1 cellular context compared by ENCODE assay signal in the genomic region with DNA sequence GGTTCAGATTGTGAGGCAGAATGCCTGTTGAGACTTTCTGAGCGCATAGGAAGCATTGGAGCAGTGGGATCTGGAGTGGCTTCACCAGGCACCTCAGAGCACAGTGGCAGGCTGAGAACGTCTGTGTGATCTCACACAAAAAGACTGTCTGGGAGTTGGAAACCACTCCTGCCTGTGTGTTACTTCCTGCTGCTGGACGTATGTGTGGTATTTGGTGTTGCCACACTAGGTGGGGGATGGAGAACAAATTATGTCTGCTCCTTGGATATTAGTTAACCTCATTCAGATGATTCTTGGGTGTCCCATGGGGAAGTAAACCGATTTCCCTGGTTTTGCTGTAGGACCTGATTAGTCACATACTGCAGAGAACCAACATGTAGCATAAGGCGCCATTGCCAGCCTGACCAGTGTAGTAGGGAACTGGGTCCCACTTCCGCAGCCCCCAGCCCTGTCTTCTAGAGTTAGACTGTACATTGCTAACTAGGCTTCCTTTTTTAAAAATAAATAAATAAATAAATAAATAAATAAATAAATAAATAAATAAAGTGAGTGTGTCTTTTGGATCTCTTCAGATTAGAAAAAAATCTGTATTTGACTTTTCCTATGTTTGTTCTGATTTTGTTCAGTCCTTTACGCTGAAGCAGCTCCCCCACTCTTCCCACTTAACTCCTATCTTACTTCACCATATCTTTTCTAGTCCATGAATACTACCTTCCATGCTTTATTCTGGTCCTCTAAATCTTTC.
A peak's percentile ranks its signal among the peaks of the same experiment; 100 is the strongest.
TF ChIP-seq lines count a peak whose summit lies in the region.

No MANE protein-coding gene starts in this region.

TF ChIP-seq in HEK293, 187 proteins besides CTCF, POLR2A, EP300 and RAD21 (continued from another document):
- TF ChIP-seq, protein P1, sequence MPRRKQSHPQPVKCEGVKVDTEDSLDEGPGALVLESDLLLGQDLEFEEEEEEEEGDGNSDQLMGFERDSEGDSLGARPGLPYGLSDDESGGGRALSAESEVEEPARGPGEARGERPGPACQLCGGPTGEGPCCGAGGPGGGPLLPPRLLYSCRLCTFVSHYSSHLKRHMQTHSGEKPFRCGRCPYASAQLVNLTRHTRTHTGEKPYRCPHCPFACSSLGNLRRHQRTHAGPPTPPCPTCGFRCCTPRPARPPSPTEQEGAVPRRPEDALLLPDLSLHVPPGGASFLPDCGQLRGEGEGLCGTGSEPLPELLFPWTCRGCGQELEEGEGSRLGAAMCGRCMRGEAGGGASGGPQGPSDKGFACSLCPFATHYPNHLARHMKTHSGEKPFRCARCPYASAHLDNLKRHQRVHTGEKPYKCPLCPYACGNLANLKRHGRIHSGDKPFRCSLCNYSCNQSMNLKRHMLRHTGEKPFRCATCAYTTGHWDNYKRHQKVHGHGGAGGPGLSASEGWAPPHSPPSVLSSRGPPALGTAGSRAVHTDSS (tag by site-specific recombination; IDR thresholded peaks at IDR 0.05), result no peak
- TF ChIP-seq ZNF138 (tag by site-specific recombination; IDR thresholded peaks at IDR 0.05; ENCODE audit: borderline replicate concordance) (0 out of 2 replicates have a peak, but pooled peaks have one; percentile 51), ZNF133 (tag by site-specific recombination; IDR thresholded peaks at IDR 0.05) (no peak), ZNF24 (tag by site-specific recombination; IDR thresholded peaks at IDR 0.05) (peak; percentile 34; the same call in 1 of the 2 replicates), ZNF600 (tag by site-specific recombination; IDR thresholded peaks at IDR 0.05) (peak; percentile 87), ZNF777 (tag by site-specific recombination; IDR thresholded peaks at IDR 0.05; ENCODE audit: borderline replicate concordance) (no peak), ZNF555 (tag by site-specific recombination; conservative IDR thresholded peaks at IDR 0.05) (peak; percentile 98), ZNF121 (tag by site-specific recombination; IDR thresholded peaks at IDR 0.05) (peak; percentile 54; the same call in 1 of the 2 replicates), HOXC10 (CRISPR knock-in tag; IDR thresholded peaks at IDR 0.05) (no peak), KLF8 (tag by site-specific recombination; IDR thresholded peaks at IDR 0.05) (no peak), MYNN (tag by site-specific recombination; IDR thresholded peaks at IDR 0.05; ENCODE audit: borderline replicate concordance) (no peak), ZNF660 (tag by site-specific recombination; IDR thresholded peaks at IDR 0.05) (no peak), ZNF335 (tag by site-specific recombination; conservative IDR thresholded peaks at IDR 0.05) (no peak), ZNF202 (tag by site-specific recombination; IDR thresholded peaks at IDR 0.05; ENCODE audit: borderline replicate concordance) (peak; percentile 91; the same call in 1 of the 2 replicates), ZNF670 (tag by site-specific recombination; IDR thresholded peaks at IDR 0.05; ENCODE audit: low read depth) (no peak), ZNF658 (tag by site-specific recombination; IDR thresholded peaks at IDR 0.05) (no peak), OVOL3 (tag by site-specific recombination; IDR thresholded peaks at IDR 0.05) (peak; percentile 59; the same call in 1 of the 2 replicates), ZNF280C (tag by site-specific recombination; IDR thresholded peaks at IDR 0.05) (no peak), GLI2 (tag by site-specific recombination; IDR thresholded peaks at IDR 0.05; ENCODE audit: borderline replicate concordance, low read depth) (peak; percentile 43; the same call in 1 of the 2 replicates), ZNF48 (tag by site-specific recombination; IDR thresholded peaks at IDR 0.05) (no peak), ZNF529 (tag by site-specific recombination; IDR thresholded peaks at IDR 0.05; ENCODE audit: insufficient replicate concordance) (peak; percentile 83), ZNF792 (tag by site-specific recombination; IDR thresholded peaks at IDR 0.05) (no peak), ZNF76 (tag by site-specific recombination; IDR thresholded peaks at IDR 0.05; ENCODE audit: borderline replicate concordance, low read depth) (no peak), ZNF530 (tag by site-specific recombination; IDR thresholded peaks at IDR 0.05; ENCODE audit: low read depth) (0 out of 2 replicates have a peak, but pooled peaks have one; percentile 79)
- TF ChIP-seq, protein P2, sequence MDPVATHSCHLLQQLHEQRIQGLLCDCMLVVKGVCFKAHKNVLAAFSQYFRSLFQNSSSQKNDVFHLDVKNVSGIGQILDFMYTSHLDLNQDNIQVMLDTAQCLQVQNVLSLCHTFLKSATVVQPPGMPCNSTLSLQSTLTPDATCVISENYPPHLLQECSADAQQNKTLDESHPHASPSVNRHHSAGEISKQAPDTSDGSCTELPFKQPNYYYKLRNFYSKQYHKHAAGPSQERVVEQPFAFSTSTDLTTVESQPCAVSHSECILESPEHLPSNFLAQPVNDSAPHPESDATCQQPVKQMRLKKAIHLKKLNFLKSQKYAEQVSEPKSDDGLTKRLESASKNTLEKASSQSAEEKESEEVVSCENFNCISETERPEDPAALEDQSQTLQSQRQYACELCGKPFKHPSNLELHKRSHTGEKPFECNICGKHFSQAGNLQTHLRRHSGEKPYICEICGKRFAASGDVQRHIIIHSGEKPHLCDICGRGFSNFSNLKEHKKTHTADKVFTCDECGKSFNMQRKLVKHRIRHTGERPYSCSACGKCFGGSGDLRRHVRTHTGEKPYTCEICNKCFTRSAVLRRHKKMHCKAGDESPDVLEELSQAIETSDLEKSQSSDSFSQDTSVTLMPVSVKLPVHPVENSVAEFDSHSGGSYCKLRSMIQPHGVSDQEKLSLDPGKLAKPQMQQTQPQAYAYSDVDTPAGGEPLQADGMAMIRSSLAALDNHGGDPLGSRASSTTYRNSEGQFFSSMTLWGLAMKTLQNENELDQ (tag by site-specific recombination; IDR thresholded peaks at IDR 0.05; ENCODE audit: low read depth), result no peak
- TF ChIP-seq, protein P3, sequence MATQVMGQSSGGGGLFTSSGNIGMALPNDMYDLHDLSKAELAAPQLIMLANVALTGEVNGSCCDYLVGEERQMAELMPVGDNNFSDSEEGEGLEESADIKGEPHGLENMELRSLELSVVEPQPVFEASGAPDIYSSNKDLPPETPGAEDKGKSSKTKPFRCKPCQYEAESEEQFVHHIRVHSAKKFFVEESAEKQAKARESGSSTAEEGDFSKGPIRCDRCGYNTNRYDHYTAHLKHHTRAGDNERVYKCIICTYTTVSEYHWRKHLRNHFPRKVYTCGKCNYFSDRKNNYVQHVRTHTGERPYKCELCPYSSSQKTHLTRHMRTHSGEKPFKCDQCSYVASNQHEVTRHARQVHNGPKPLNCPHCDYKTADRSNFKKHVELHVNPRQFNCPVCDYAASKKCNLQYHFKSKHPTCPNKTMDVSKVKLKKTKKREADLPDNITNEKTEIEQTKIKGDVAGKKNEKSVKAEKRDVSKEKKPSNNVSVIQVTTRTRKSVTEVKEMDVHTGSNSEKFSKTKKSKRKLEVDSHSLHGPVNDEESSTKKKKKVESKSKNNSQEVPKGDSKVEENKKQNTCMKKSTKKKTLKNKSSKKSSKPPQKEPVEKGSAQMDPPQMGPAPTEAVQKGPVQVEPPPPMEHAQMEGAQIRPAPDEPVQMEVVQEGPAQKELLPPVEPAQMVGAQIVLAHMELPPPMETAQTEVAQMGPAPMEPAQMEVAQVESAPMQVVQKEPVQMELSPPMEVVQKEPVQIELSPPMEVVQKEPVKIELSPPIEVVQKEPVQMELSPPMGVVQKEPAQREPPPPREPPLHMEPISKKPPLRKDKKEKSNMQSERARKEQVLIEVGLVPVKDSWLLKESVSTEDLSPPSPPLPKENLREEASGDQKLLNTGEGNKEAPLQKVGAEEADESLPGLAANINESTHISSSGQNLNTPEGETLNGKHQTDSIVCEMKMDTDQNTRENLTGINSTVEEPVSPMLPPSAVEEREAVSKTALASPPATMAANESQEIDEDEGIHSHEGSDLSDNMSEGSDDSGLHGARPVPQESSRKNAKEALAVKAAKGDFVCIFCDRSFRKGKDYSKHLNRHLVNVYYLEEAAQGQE (tag by site-specific recombination; IDR thresholded peaks at IDR 0.05), result peak; percentile 87
- TF ChIP-seq, protein P4, sequence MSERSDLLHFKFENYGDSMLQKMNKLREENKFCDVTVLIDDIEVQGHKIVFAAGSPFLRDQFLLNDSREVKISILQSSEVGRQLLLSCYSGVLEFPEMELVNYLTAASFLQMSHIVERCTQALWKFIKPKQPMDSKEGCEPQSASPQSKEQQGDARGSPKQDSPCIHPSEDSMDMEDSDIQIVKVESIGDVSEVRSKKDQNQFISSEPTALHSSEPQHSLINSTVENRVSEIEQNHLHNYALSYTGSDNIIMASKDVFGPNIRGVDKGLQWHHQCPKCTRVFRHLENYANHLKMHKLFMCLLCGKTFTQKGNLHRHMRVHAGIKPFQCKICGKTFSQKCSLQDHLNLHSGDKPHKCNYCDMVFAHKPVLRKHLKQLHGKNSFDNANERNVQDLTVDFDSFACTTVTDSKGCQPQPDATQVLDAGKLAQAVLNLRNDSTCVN (tag by site-specific recombination; optimal IDR thresholded peaks at IDR 0.05), result no peak
- TF ChIP-seq, protein P5, sequence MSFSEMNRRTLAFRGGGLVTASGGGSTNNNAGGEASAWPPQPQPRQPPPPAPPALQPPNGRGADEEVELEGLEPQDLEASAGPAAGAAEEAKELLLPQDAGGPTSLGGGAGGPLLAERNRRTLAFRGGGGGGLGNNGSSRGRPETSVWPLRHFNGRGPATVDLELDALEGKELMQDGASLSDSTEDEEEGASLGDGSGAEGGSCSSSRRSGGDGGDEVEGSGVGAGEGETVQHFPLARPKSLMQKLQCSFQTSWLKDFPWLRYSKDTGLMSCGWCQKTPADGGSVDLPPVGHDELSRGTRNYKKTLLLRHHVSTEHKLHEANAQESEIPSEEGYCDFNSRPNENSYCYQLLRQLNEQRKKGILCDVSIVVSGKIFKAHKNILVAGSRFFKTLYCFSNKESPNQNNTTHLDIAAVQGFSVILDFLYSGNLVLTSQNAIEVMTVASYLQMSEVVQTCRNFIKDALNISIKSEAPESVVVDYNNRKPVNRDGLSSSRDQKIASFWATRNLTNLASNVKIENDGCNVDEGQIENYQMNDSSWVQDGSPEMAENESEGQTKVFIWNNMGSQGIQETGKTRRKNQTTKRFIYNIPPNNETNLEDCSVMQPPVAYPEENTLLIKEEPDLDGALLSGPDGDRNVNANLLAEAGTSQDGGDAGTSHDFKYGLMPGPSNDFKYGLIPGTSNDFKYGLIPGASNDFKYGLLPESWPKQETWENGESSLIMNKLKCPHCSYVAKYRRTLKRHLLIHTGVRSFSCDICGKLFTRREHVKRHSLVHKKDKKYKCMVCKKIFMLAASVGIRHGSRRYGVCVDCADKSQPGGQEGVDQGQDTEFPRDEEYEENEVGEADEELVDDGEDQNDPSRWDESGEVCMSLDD (tag by site-specific recombination; IDR thresholded peaks at IDR 0.05), result no peak
- TF ChIP-seq, protein P6, sequence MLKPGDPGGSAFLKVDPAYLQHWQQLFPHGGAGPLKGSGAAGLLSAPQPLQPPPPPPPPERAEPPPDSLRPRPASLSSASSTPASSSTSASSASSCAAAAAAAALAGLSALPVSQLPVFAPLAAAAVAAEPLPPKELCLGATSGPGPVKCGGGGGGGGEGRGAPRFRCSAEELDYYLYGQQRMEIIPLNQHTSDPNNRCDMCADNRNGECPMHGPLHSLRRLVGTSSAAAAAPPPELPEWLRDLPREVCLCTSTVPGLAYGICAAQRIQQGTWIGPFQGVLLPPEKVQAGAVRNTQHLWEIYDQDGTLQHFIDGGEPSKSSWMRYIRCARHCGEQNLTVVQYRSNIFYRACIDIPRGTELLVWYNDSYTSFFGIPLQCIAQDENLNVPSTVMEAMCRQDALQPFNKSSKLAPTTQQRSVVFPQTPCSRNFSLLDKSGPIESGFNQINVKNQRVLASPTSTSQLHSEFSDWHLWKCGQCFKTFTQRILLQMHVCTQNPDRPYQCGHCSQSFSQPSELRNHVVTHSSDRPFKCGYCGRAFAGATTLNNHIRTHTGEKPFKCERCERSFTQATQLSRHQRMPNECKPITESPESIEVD (tag by site-specific recombination; IDR thresholded peaks at IDR 0.05), result no peak
- TF ChIP-seq, protein P7, sequence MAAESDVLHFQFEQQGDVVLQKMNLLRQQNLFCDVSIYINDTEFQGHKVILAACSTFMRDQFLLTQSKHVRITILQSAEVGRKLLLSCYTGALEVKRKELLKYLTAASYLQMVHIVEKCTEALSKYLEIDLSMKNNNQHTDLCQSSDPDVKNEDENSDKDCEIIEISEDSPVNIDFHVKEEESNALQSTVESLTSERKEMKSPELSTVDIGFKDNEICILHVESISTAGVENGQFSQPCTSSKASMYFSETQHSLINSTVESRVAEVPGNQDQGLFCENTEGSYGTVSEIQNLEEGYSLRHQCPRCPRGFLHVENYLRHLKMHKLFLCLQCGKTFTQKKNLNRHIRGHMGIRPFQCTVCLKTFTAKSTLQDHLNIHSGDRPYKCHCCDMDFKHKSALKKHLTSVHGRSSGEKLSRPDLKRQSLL (tag by site-specific recombination; IDR thresholded peaks at IDR 0.05), result no peak
- TF ChIP-seq, protein P8, sequence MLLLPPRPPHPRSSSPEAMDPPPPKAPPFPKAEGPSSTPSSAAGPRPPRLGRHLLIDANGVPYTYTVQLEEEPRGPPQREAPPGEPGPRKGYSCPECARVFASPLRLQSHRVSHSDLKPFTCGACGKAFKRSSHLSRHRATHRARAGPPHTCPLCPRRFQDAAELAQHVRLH (tag by site-specific recombination; IDR thresholded peaks at IDR 0.05), result peak; percentile 75
